ENCODE assay signal across 14 cellular contexts in the genomic region with DNA sequence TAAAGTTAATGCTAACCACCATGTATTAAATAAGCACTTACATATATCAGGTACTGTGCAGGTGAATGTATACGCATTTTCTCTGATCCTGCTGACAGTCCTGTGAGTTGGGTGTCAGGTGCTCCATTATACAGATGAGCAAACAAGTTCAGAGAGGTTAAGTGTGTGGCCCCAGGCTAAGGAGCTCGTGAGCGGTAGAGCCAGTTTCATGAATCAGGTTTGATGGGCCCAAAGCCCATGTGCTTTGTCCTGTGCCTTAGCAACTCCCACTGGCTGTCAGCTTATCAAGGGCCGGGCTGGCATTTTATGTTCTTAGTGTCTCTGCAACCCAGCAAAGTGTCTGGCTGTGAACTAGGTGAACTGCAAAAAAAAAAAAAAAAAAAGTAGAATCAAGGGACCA.
DNase-seq lines count a peak whose midpoint lies in the region; FAIRE-seq and TF ChIP-seq lines count a peak whose summit lies in the region.
"Had no signal": no experiment of that assay in that cellular context is flagged by ENCODE, and none has a peak within 500 bp of the region (broad histone marks: within the 10 kb centered on the region; RNA-seq: fewer than 3 reads in every experiment).

No MANE protein-coding gene starts in this region.

- dilution Hi-C loops in keratinocyte (cut with MboI; ENCODE audit: extremely low pct_ligation_motif_present, low sequenced_read_pairs), result no loop called here

- intact Hi-C loops in activated T-helper 1 cell treated with anti-CD3 and anti-CD28 coated beads, Interleukin-12 subunit alpha, Interleukin-12 subunit beta, Interleukin-2, Interleukin-4 antibody, amounts not matched to agents 30 ng/mL and 10 ng/mL and 1 ng/mL, durations not matched to agents 14 hours and 24 hours and 36 hours (cut with micrococcal nuclease), result no loop called here
- intact Hi-C loops in prostate gland (cut with DNase I), result no loop called here

- H4K20me1 ChIP-seq in keratinocyte (ENCODE audit: control insufficient read depth, extremely low read depth, insufficient read depth, low read length), result no peaks in the 10 kb centered on the region

- H3K9me3 ChIP-seq in keratinocyte (ENCODE audit: control insufficient read depth, low read depth, low read length) (peaks cover 2% of the 10 kb centered on the region), prostate gland (no peaks in the 10 kb centered on the region)
- H3K9me3 ChIP-seq: BE2C had no signal

- no peak overlapping the region for H3K4me2 ChIP-seq in keratinocyte (ENCODE audit: control insufficient read depth, extremely low read depth, insufficient read depth, low read depth, low read length)

- H3K27me3 ChIP-seq in keratinocyte (ENCODE audit: control insufficient read depth, extremely low read depth, insufficient read depth, low read length) (no peaks in the 10 kb centered on the region), prostate gland (replicated peaks; ENCODE audit: insufficient read depth) (no peaks in the 10 kb centered on the region)
- H3K27me3 ChIP-seq: BE2C had no signal

- H3K36me3 Mint-ChIP-seq in activated T-helper 1 cell treated with anti-CD3 and anti-CD28 coated beads, Interleukin-12 subunit alpha, Interleukin-12 subunit beta, Interleukin-2, Interleukin-4 antibody, amounts not matched to agents 30 ng/mL and 10 ng/mL and 1 ng/mL, durations not matched to agents 14 hours and 24 hours and 36 hours (ENCODE audit: low read depth), result no peaks in the 10 kb centered on the region
- H3K36me3 Mint-ChIP-seq: CD4-positive, alpha-beta memory T cell had no signal

- no peak for TF ChIP-seq POLR2A in prostate gland (IDR thresholded peaks at IDR 0.05)

- no peak overlapping the region for H3K9ac ChIP-seq in keratinocyte (ENCODE audit: control insufficient read depth, extremely low read depth, insufficient read depth, low read length)

- no peaks in the 10 kb centered on the region for H3K9me1 ChIP-seq in keratinocyte (ENCODE audit: control insufficient read depth, extremely low read depth, insufficient read depth, low read length)

- H3K36me3 ChIP-seq in keratinocyte (ENCODE audit: control insufficient read depth in 2 of 2, extremely low read depth in 1 of 2, insufficient read depth in 2 of 2, low read length in 2 of 2) (no peaks in the 10 kb centered on the region), prostate gland (no peaks in the 10 kb centered on the region)
- H3K36me3 ChIP-seq: BE2C had no signal

- H3K27ac Mint-ChIP-seq in activated T-helper 1 cell treated with anti-CD3 and anti-CD28 coated beads, Interleukin-12 subunit alpha, Interleukin-12 subunit beta, Interleukin-2, Interleukin-4 antibody, amounts not matched to agents 30 ng/mL and 10 ng/mL and 1 ng/mL, durations not matched to agents 14 hours and 24 hours and 36 hours, result no peak overlapping the region
- H3K27ac Mint-ChIP-seq: CD4-positive, alpha-beta memory T cell had no signal

- no peak overlapping the region for H3K27ac ChIP-seq in keratinocyte (ENCODE audit: control insufficient read depth, insufficient read depth, low read length)
- no peak overlapping the region for H3K27ac ChIP-seq in prostate gland
- H3K27ac ChIP-seq: HL-60 had no signal

- peak; percentile 51 for FAIRE-seq in keratinocyte (lab: Jason Lieb, UNC)
- FAIRE-seq: A204.1, G401.6, GM12891 had no signal

- H3K4me1 ChIP-seq in keratinocyte (ENCODE audit: control insufficient read depth, extremely low read depth, insufficient read depth, low read length) (peaks cover 13% of the 10 kb centered on the region), prostate gland (replicated peaks) (no peaks in the 10 kb centered on the region)
- H3K4me1 ChIP-seq: BE2C had no signal

- no peaks in the 10 kb centered on the region for H3K79me2 ChIP-seq in keratinocyte (ENCODE audit: control insufficient read depth, insufficient read depth, low read length)

- DNase-seq in ELF-1 (ENCODE audit: low read depth, low spot score), result peak; percentile 65
- peak; percentile 28 for DNase-seq in NCI-H2029 (lab: John Stamatoyannopoulos, UW)
- peak; percentile 19 for DNase-seq in ecto neural progenitor cell (ENCODE audit: low spot score)
- peak; percentile 38 for DNase-seq in keratinocyte (ENCODE audit: low read depth, low spot score)
- no peak for DNase-seq in activated T-helper 1 cell treated with anti-CD3 and anti-CD28 coated beads, Interleukin-12 subunit alpha, Interleukin-12 subunit beta, Interleukin-2, Interleukin-4 antibody, amounts not matched to agents 30 ng/mL and 10 ng/mL and 1 ng/mL, durations not matched to agents 14 hours and 24 hours and 36 hours (ENCODE audit: low spot score)
- no peak for DNase-seq in amygdala (lab: John Stamatoyannopoulos, UW)
- no peak for DNase-seq in prostate gland (ENCODE audit: low spot score)
- DNase-seq: BE2C; CD4-positive, alpha-beta memory T cell; DMS79 had no signal

- no peak overlapping the region for H2AFZ ChIP-seq in keratinocyte (ENCODE audit: control insufficient read depth, low read length)

- WGBS in prostate gland, result 62% methylated on average over 4 of the region's 4 CpGs

- TF ChIP-seq CTCF in keratinocyte (optimal IDR thresholded peaks at IDR 0.05 in 1 of 3, IDR thresholded peaks at IDR 0.05 in 1 of 3, conservative IDR thresholded peaks at IDR 0.05 in 1 of 3; ENCODE audit: extremely low read depth in 1 of 3, insufficient read depth in 2 of 3, low read length in 3 of 3) (no peak), prostate gland (IDR thresholded peaks at IDR 0.05) (no peak)

- peaks cover 8% of the 10 kb centered on the region for H3K27me3 Mint-ChIP-seq in activated T-helper 1 cell treated with anti-CD3 and anti-CD28 coated beads, Interleukin-12 subunit alpha, Interleukin-12 subunit beta, Interleukin-2, Interleukin-4 antibody, amounts not matched to agents 30 ng/mL and 10 ng/mL and 1 ng/mL, durations not matched to agents 14 hours and 24 hours and 36 hours (ENCODE audit: insufficient read depth)
- H3K27me3 Mint-ChIP-seq: CD4-positive, alpha-beta memory T cell had no signal

- peaks cover 7% of the 10 kb centered on the region for H3K9me3 Mint-ChIP-seq in activated T-helper 1 cell treated with anti-CD3 and anti-CD28 coated beads, Interleukin-12 subunit alpha, Interleukin-12 subunit beta, Interleukin-2, Interleukin-4 antibody, amounts not matched to agents 30 ng/mL and 10 ng/mL and 1 ng/mL, durations not matched to agents 14 hours and 24 hours and 36 hours

- H3K4me3 ChIP-seq in keratinocyte (ENCODE audit: control insufficient read depth in 2 of 3, extremely low read depth in 1 of 3, insufficient read depth in 2 of 3, low read depth in 1 of 3, low read length in 3 of 3), result no peak overlapping the region
- no peak overlapping the region for H3K4me3 ChIP-seq in prostate gland

- H3K4me3 Mint-ChIP-seq in activated T-helper 1 cell treated with anti-CD3 and anti-CD28 coated beads, Interleukin-12 subunit alpha, Interleukin-12 subunit beta, Interleukin-2, Interleukin-4 antibody, amounts not matched to agents 30 ng/mL and 10 ng/mL and 1 ng/mL, durations not matched to agents 14 hours and 24 hours and 36 hours, result no peak overlapping the region
- H3K4me3 Mint-ChIP-seq: CD4-positive, alpha-beta memory T cell had no signal

- H3K4me1 Mint-ChIP-seq in activated T-helper 1 cell treated with anti-CD3 and anti-CD28 coated beads, Interleukin-12 subunit alpha, Interleukin-12 subunit beta, Interleukin-2, Interleukin-4 antibody, amounts not matched to agents 30 ng/mL and 10 ng/mL and 1 ng/mL, durations not matched to agents 14 hours and 24 hours and 36 hours (ENCODE audit: low read depth), result no peaks in the 10 kb centered on the region
- H3K4me1 Mint-ChIP-seq: CD4-positive, alpha-beta memory T cell had no signal

Comparison
In these comparisons a context has a peak if more than half of its experiments do, and no peak if none do; other contexts are left out.
1. DNase-seq: peak in ELF-1 (single experiment), NCI-H2029 (single experiment), ecto neural progenitor cell (single experiment) and keratinocyte (single experiment); none in activated T-helper 1 cell treated with anti-CD3 and anti-CD28 coated beads, Interleukin-12 subunit alpha, Interleukin-12 subunit beta, Interleukin-2, Interleukin-4 antibody, amounts not matched to agents 30 ng/mL and 10 ng/mL and 1 ng/mL, durations not matched to agents 14 hours and 24 hours and 36 hours (single experiment), amygdala (0 of 56) and prostate gland (single experiment).